ENCODE assay signal across 1 cellular context in the genomic region with DNA sequence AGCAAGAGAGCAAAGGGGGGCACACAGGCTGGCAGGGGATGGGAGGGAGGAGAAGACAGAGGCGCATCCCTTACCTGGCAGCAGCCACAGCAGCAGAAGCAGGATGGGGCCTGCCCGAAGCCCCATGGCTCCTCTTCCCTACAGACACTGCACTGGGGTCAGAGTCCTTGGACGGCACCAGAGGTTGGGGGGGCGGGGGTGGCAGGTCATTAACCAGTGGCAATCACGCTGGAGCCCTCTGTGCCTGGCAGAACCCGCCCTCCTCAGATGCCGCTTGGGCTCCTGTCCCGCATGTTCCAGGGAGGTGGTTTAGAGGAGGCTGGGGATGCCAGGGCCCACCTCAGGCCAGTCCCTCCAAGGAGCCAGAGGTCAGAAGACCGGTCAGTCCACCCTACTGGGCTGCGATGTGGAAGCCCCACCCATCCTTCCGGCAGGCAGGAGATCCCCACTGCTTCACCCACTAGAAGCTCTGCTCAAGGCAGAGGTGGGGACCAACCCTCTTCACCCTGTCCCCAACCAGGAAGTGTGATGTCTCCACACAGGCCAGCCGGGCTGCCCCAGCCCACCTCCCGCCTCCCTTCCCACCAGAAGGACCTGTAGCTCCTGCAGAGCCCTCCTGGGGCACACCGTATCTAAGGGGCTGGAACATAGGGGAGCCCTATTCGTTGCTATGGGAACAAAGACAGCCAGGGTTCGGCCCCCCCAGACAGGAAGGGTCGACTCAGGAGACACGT.
TF ChIP-seq lines count a peak whose summit lies in the region.

No MANE protein-coding gene starts in this region.

TF ChIP-seq in IMR-90, 13 proteins besides CTCF, POLR2A, EP300 and RAD21:
- TF ChIP-seq NFE2L2 (IDR thresholded peaks at IDR 0.05; ENCODE audit: low read depth, low read length) = no peak
- TF ChIP-seq RCOR1 (IDR thresholded peaks at IDR 0.05; ENCODE audit: insufficient replicate concordance, low read length) = no peak
- TF ChIP-seq RFX5 (IDR thresholded peaks at IDR 0.05; ENCODE audit: low read depth, low read length) = no peak
- no peak for TF ChIP-seq BHLHE40 (IDR thresholded peaks at IDR 0.05; ENCODE audit: low read depth, low read length)
- TF ChIP-seq SMC3 (IDR thresholded peaks at IDR 0.05; ENCODE audit: low read depth, low read length) = no peak
